Comparison of ENCODE assay signal across 8 cellular contexts in genomic region chr1:52601976-52602327, GRCh38. TPM values are rescaled to one million over a fixed set of nuclear protein-coding genes. Genes with fewer than 3 reads are reported as not detected.
DNase-seq lines count a peak whose midpoint lies in the region; ATAC-seq and TF ChIP-seq lines count a peak whose summit lies in the region.

No MANE protein-coding gene starts in this region.

- H3K9me3 Mint-ChIP-seq in Calu3 (ENCODE audit: low read depth, unreplicated experiment): no peaks in the 10 kb centered on the region

- H3K9ac ChIP-seq in SK-N-SH: peak overlapping the region; percentile 51
- H3K9ac ChIP-seq in parathyroid adenoma: no peak overlapping the region

- 37% methylated on average over 18 of the region's 22 CpGs for WGBS in SK-N-SH (ENCODE audit: low lambda C conversion rate)

- H2AFZ ChIP-seq in SK-N-SH (ENCODE audit: low read depth) (peak overlapping the region; percentile 85; the same call in 1 of the 2 replicates), parathyroid adenoma (peak overlapping the region; percentile 84)

- BruUV-seq in Calu3 (replicated peaks; lab: Mats Ljungman, UMichigan): no TSS peak

- no peak overlapping the region for H3K27ac Mint-ChIP-seq in Calu3 (ENCODE audit: unreplicated experiment)

- H3K27ac ChIP-seq in SK-N-SH (ENCODE audit: low read depth in 2 of 2, low read length in 1 of 2) (peak overlapping the region in 1 of 2 experiments; percentile 72; a peak in 2 of 4 replicates), parathyroid adenoma (peak overlapping the region; percentile 67)

- H3K27me3 Mint-ChIP-seq in Calu3 (ENCODE audit: unreplicated experiment): peaks cover 96% of the 10 kb centered on the region

- 0 out of 2 replicates have a peak, but pooled peaks have one; percentile 0 for TF ChIP-seq RAD21 in SK-N-SH (IDR thresholded peaks at IDR 0.05; ENCODE audit: low read length)

- peak overlapping the region; percentile 9 to 42; a peak in 3 of 4 replicates for H3K4me3 ChIP-seq in SK-N-SH (ENCODE audit: low read depth in 2 of 2, low read length in 1 of 2)
- H3K4me3 ChIP-seq in fibroblast of villous mesenchyme (ENCODE audit: low read depth, low read length): peak overlapping the region; percentile 50
- peak overlapping the region; percentile 49 for H3K4me3 ChIP-seq in parathyroid adenoma (ENCODE audit: low read depth, low read length)

- no peaks in the 10 kb centered on the region for H3K36me3 Mint-ChIP-seq in Calu3 (ENCODE audit: insufficient read depth, unreplicated experiment)

- H3K4me2 ChIP-seq in SK-N-SH (no peak overlapping the region), parathyroid adenoma (ENCODE audit: low read length) (peak overlapping the region; percentile 76)

- TF ChIP-seq EP300 in SK-N-SH (IDR thresholded peaks at IDR 0.05; ENCODE audit: borderline replicate concordance in 1 of 2, low read depth in 1 of 2, low read length in 1 of 2): no peak

- POLR2A ChIA-PET in SK-N-SH (lab: Yijun Ruan, JAX): interaction anchor here (0.5 to 1.9 kb wide), 4 partner anchors 9 to 198 kb away, joined by 3 to 12 read pairs (median 6); partner anchors contain the start of genes ORC1, PRPF38A and TUT4

- H3K27me3 ChIP-seq in SK-N-SH (ENCODE audit: insufficient read depth) (no peaks in the 10 kb centered on the region), parathyroid adenoma (ENCODE audit: control insufficient read depth, insufficient read depth, low read length) (no peaks in the 10 kb centered on the region)

- no peak for ATAC-seq in HG03045 (IDR thresholded peaks at IDR 0.05; ENCODE audit: unreplicated experiment)

- no peaks in the 10 kb centered on the region for H3F3A ChIP-seq in SK-N-SH (replicated peaks; ENCODE audit: insufficient read depth)

- H3K4me1 ChIP-seq in SK-N-SH (ENCODE audit: control insufficient read depth in 1 of 2, insufficient read depth in 2 of 2, low read depth in 1 of 2, low read length in 1 of 2) (peaks cover 0 to 23% of the 10 kb centered on the region in 2 experiments; a peak in 2 of 4 replicates), parathyroid adenoma (no peaks in the 10 kb centered on the region)

- intact Hi-C loops in Calu3 (cut with micrococcal nuclease; ENCODE audit: unreplicated experiment): no loop called here

- H3K36me3 ChIP-seq in SK-N-SH (replicated peaks in 1 of 2; ENCODE audit: control insufficient read depth in 1 of 2, insufficient read depth in 2 of 2, low read length in 1 of 2): no peaks in the 10 kb centered on the region
- no peaks in the 10 kb centered on the region for H3K36me3 ChIP-seq in parathyroid adenoma (ENCODE audit: control insufficient read depth, insufficient read depth, low read length)

- no peaks in the 10 kb centered on the region for H4K20me1 ChIP-seq in SK-N-SH (ENCODE audit: insufficient read depth)

- H3K4me1 Mint-ChIP-seq in Calu3 (ENCODE audit: low read depth, unreplicated experiment): no peaks in the 10 kb centered on the region

- H3K9me3 ChIP-seq in SK-N-SH: no peaks in the 10 kb centered on the region
- no peaks in the 10 kb centered on the region for H3K9me3 ChIP-seq in parathyroid adenoma (ENCODE audit: control insufficient read depth, low read length)

- no peaks in the 10 kb centered on the region for H3K9me2 ChIP-seq in SK-N-SH

- no peak for TF ChIP-seq CTCF in Calu3 (IDR thresholded peaks at IDR 0.05; ENCODE audit: unreplicated experiment)
- no peak for TF ChIP-seq CTCF in SK-N-SH (IDR thresholded peaks at IDR 0.05)
- TF ChIP-seq CTCF in fibroblast of villous mesenchyme (IDR thresholded peaks at IDR 0.05; ENCODE audit: insufficient read depth, low read depth, low read length): no peak
- TF ChIP-seq CTCF in parathyroid adenoma (IDR thresholded peaks at IDR 0.05): no peak

- peak overlapping the region; percentile 43 for H3K4me3 Mint-ChIP-seq in Calu3 (ENCODE audit: low read depth, unreplicated experiment)

- DNase-seq in Calu3 (no peak), SK-N-SH (no peak), fibroblast of villous mesenchyme (ENCODE audit: low read depth) (no peak), NCI-H524 treated with DMSO at 0.1 percent for 48 hours (lab: John Stamatoyannopoulos, UW) (no peak), COR-L47 (lab: John Stamatoyannopoulos, UW) (no peak), DMS153 (lab: John Stamatoyannopoulos, UW) (no peak)

- H3K79me2 ChIP-seq in SK-N-SH (ENCODE audit: insufficient read depth) (no peaks in the 10 kb centered on the region), parathyroid adenoma (no peaks in the 10 kb centered on the region)

- CTCF ChIA-PET in Calu3 (lab: Charles Lee): interaction anchor here (0.9 kb wide), 1 partner anchor 54 kb away, joined by 3 read pairs; no protein-coding TSS in a partner anchor
- CTCF ChIA-PET in SK-N-SH (lab: Yijun Ruan, JAX): no interaction called here

TF ChIP-seq in SK-N-SH, 30 proteins besides CTCF, POLR2A, EP300 and RAD21:
- TF ChIP-seq RXRA (IDR thresholded peaks at IDR 0.05; ENCODE audit: borderline replicate concordance, low read depth): no peak
- TF ChIP-seq MXI1 (IDR thresholded peaks at IDR 0.05; ENCODE audit: low read depth, low read length): no peak
- TF ChIP-seq MEF2A (IDR thresholded peaks at IDR 0.05; ENCODE audit: borderline replicate concordance, low read depth): no peak
- TF ChIP-seq CHD2 (IDR thresholded peaks at IDR 0.05; ENCODE audit: low read length, partially characterized antibody): no peak
- no peak for TF ChIP-seq FOSL2 (IDR thresholded peaks at IDR 0.05; ENCODE audit: borderline replicate concordance, low read depth)
- no peak for TF ChIP-seq SMC3 (IDR thresholded peaks at IDR 0.05; ENCODE audit: low read depth, low read length)
- TF ChIP-seq POLR2AphosphoS5 (IDR thresholded peaks at IDR 0.05; ENCODE audit: low read depth, low read length): no peak
- no peak for TF ChIP-seq FOXJ3 (CRISPR knock-in tag; IDR thresholded peaks at IDR 0.05)
- TF ChIP-seq TCF12 (IDR thresholded peaks at IDR 0.05): no peak
- TF ChIP-seq FOXM1 (IDR thresholded peaks at IDR 0.05; ENCODE audit: low read depth): no peak
- no peak for TF ChIP-seq NFIC (IDR thresholded peaks at IDR 0.05; ENCODE audit: borderline replicate concordance)
- TF ChIP-seq SIN3A (IDR thresholded peaks at IDR 0.05; ENCODE audit: borderline replicate concordance, low read depth, low read length): no peak
- no peak for TF ChIP-seq ELF1 (IDR thresholded peaks at IDR 0.05)
- TF ChIP-seq, protein P1, sequence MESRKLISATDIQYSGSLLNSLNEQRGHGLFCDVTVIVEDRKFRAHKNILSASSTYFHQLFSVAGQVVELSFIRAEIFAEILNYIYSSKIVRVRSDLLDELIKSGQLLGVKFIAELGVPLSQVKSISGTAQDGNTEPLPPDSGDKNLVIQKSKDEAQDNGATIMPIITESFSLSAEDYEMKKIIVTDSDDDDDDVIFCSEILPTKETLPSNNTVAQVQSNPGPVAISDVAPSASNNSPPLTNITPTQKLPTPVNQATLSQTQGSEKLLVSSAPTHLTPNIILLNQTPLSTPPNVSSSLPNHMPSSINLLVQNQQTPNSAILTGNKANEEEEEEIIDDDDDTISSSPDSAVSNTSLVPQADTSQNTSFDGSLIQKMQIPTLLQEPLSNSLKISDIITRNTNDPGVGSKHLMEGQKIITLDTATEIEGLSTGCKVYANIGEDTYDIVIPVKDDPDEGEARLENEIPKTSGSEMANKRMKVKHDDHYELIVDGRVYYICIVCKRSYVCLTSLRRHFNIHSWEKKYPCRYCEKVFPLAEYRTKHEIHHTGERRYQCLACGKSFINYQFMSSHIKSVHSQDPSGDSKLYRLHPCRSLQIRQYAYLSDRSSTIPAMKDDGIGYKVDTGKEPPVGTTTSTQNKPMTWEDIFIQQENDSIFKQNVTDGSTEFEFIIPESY (IDR thresholded peaks at IDR 0.05; ENCODE audit: borderline replicate concordance, low read depth): no peak
- TF ChIP-seq, protein P2, sequence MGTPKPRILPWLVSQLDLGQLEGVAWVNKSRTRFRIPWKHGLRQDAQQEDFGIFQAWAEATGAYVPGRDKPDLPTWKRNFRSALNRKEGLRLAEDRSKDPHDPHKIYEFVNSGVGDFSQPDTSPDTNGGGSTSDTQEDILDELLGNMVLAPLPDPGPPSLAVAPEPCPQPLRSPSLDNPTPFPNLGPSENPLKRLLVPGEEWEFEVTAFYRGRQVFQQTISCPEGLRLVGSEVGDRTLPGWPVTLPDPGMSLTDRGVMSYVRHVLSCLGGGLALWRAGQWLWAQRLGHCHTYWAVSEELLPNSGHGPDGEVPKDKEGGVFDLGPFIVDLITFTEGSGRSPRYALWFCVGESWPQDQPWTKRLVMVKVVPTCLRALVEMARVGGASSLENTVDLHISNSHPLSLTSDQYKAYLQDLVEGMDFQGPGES (IDR thresholded peaks at IDR 0.05; ENCODE audit: low read depth, low read length): no peak
- TF ChIP-seq, protein P3, sequence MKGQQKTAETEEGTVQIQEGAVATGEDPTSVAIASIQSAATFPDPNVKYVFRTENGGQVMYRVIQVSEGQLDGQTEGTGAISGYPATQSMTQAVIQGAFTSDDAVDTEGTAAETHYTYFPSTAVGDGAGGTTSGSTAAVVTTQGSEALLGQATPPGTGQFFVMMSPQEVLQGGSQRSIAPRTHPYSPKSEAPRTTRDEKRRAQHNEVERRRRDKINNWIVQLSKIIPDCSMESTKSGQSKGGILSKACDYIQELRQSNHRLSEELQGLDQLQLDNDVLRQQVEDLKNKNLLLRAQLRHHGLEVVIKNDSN (IDR thresholded peaks at IDR 0.05; ENCODE audit: borderline replicate concordance, low read depth): no peak
- TF ChIP-seq TAF1 (IDR thresholded peaks at IDR 0.05; ENCODE audit: borderline replicate concordance, low read depth, low read length): no peak

RNA-seq across cellular contexts. Expression of gene GPX7, which starts 0.2 kb away (rescaled TPM):
- not detected in 2 replicates for total RNA-seq in Calu3 (2022)
- polyA plus RNA-seq in SK-N-SH (2012; rRNA removed): 5.7 and 6.2 TPM in 2 replicates
- 4.4 and 6.3 TPM in 2 replicates for polyA plus RNA-seq in SK-N-SH (2012; cell fraction: cytosol; rRNA removed)
- polyA plus RNA-seq in SK-N-SH (2012; cell fraction: nucleus; rRNA removed): 2.7 and 2.9 TPM in 2 replicates
- 52.8 and 64.8 TPM in 2 replicates for total RNA-seq in fibroblast of villous mesenchyme

RNA-seq across cellular contexts. Expression of gene SHISAL2A, which starts 31.0 kb away (rescaled TPM):
- not detected in 2 replicates for total RNA-seq in Calu3 (2022)
- 0.07 TPM in 1 of 2 replicates, not detected in the other for polyA plus RNA-seq in SK-N-SH (2012; rRNA removed)
- not detected in 2 replicates for polyA plus RNA-seq in SK-N-SH (2012; cell fraction: cytosol; rRNA removed)
- polyA plus RNA-seq in SK-N-SH (2012; cell fraction: nucleus; rRNA removed): 0.05 TPM in 1 of 2 replicates, not detected in the other
- total RNA-seq in fibroblast of villous mesenchyme: not detected in 2 replicates

RNA-seq across cellular contexts. Expression of gene TUT4, which starts 49.1 kb away (rescaled TPM):
- total RNA-seq in Calu3 (2022) (41.4 and 55.9 TPM in 2 replicates), fibroblast of villous mesenchyme (31.9 and 39.7 TPM in 2 replicates)
- 27.2 and 28.3 TPM in 2 replicates for polyA plus RNA-seq in SK-N-SH (2012; rRNA removed)
- polyA plus RNA-seq in SK-N-SH (2012; cell fraction: cytosol; rRNA removed): 17.6 and 18.1 TPM in 2 replicates
- polyA plus RNA-seq in SK-N-SH (2012; cell fraction: nucleus; rRNA removed): 123 and 132 TPM in 2 replicates

Comparison
In these comparisons a context has a peak if more than half of its experiments do, and no peak if none do; other contexts are left out.
1. RNA of gene GPX7, which starts 0.2 kb away (total RNA-seq): 52.8 to 64.8 TPM in fibroblast of villous mesenchyme; not detected in Calu3; every median in the first group is over 10 times any median in the second.
2. Peak in every context shown above with its lines, with median percentiles within 50 percentile points of each other: H3K4me3 ChIP-seq.